In the genomic region with DNA sequence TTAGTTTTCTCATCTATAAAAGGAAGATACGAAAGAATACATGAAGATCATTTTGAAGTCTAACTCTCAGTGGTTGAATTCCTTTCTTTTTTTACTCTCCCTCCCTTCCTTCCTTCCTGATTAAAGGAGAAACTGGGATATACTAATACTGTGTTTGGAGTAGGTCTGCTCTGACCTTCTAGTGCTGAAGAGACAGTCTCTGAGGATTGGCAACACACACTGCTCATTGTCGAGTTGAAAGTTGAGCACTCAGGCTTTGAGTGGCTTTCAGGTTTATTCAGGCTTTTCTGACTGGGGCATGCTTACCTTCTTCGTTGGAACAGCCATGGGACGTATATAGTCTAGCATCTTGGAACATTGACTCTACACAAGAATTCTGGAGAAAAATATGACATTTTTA, we compare ENCODE assay signal across 15 cellular contexts.
DNase-seq lines count a peak whose midpoint lies in the region; ATAC-seq, FAIRE-seq and TF ChIP-seq lines count a peak whose summit lies in the region.
"Had no signal": no experiment of that assay in that cellular context is flagged by ENCODE, and none has a peak within 500 bp of the region (broad histone marks: within the 10 kb centered on the region; RNA-seq: fewer than 3 reads in every experiment).

No MANE protein-coding gene starts in this region.

- no peaks in the 10 kb centered on the region for H3K27me3 ChIP-seq in OCI-LY3 (ENCODE audit: low read depth, low read length)
- H3K27me3 ChIP-seq in endothelial cell of umbilical vein (ENCODE audit: control insufficient read depth in 2 of 2, insufficient read depth in 2 of 2, low read length in 2 of 2) = no peaks in the 10 kb centered on the region
- H3K27me3 ChIP-seq in neuronal stem cell (ENCODE audit: control insufficient read depth in 3 of 3, insufficient read depth in 3 of 3, low read depth in 1 of 3, low read length in 3 of 3) = no peaks in the 10 kb centered on the region
- no peaks in the 10 kb centered on the region for H3K27me3 ChIP-seq in H7 (ENCODE audit: control insufficient read depth, insufficient read depth, low read length)
- H3K27me3 ChIP-seq: gastroesophageal sphincter had no signal

- H4K20me1 ChIP-seq in OCI-LY3 (ENCODE audit: insufficient read depth, low read length) (no peaks in the 10 kb centered on the region), endothelial cell of umbilical vein (replicated peaks; ENCODE audit: control insufficient read depth, extremely low read depth, insufficient read depth, low read length) (no peaks in the 10 kb centered on the region)

- DNase-seq in DMS53 (lab: John Stamatoyannopoulos, UW) (peak; percentile 25), DMS53 treated with DMSO at 0.1 percent for 48 hours (lab: John Stamatoyannopoulos, UW; ENCODE audit: unreplicated experiment) (no peak), endothelial cell of umbilical vein (ENCODE audit: low read depth, low spot score) (no peak), neuronal stem cell (ENCODE audit: low spot score) (no peak), H7 (no peak), superior temporal gyrus (ENCODE audit: extremely low spot score) (no peak)
- DNase-seq: COR-L47, natural killer cell, NCI-H1105, NCI-H524 treated with DMSO at 0.1 percent for 48 hours, posterior cingulate gyrus had no signal

- no peak overlapping the region for H3K18ac ChIP-seq in neuronal stem cell (ENCODE audit: low read length)

- CTCF ChIA-PET in endothelial cell of umbilical vein (lab: Charles Lee) = interaction anchor here (0.8 to 2.6 kb wide), 57 partner anchors 8 to 1344 kb away, joined by 3 to 77 read pairs (median 5); no protein-coding TSS in a partner anchor

- WGBS in neuronal stem cell (ENCODE audit: extremely low coverage in 2 of 2, insufficient read length in 2 of 2, insufficient replicate concordance in 1 of 2), 2 donors = no CpG with 5 or more reads among the region's 4 CpGs

- POLR2A ChIA-PET in endothelial cell of umbilical vein (lab: Charles Lee) = no interaction called here

- no peak overlapping the region for H3K4me2 ChIP-seq in OCI-LY3 (ENCODE audit: low read length)
- H3K4me2 ChIP-seq in endothelial cell of umbilical vein (ENCODE audit: insufficient read depth, low read length) = peak overlapping the region; percentile 6
- no peak overlapping the region for H3K4me2 ChIP-seq in neuronal stem cell (ENCODE audit: insufficient read depth, low read length, poor library complexity, severe bottlenecking)

- H3K36me3 ChIP-seq in OCI-LY3 (replicated peaks; ENCODE audit: low read depth, low read length) (peaks cover 4% of the 10 kb centered on the region), endothelial cell of umbilical vein (ENCODE audit: control insufficient read depth in 2 of 2, extremely low read depth in 1 of 2, insufficient read depth in 2 of 2, low read length in 2 of 2) (no peaks in the 10 kb centered on the region), neuronal stem cell (replicated peaks in 1 of 2; ENCODE audit: control insufficient read depth in 2 of 2, insufficient read depth in 2 of 2, low read length in 2 of 2) (no peaks in the 10 kb centered on the region), H7 (replicated peaks; ENCODE audit: control insufficient read depth, insufficient read depth, low read length) (no peaks in the 10 kb centered on the region)
- H3K36me3 ChIP-seq: gastroesophageal sphincter had no signal

- no TSS peak for BruUV-seq in endothelial cell of umbilical vein (replicated peaks; lab: Mats Ljungman, UMichigan)

- peaks cover 8% of the 10 kb centered on the region; the same call in 1 of the 2 replicates for H3K4me1 ChIP-seq in OCI-LY3 (ENCODE audit: low read length)
- H3K4me1 ChIP-seq in endothelial cell of umbilical vein (ENCODE audit: control insufficient read depth, extremely low read depth, insufficient read depth, low read length) = peaks cover 9% of the 10 kb centered on the region
- H3K4me1 ChIP-seq in neuronal stem cell (ENCODE audit: control insufficient read depth in 2 of 2, insufficient read depth in 1 of 2, low read depth in 1 of 2, low read length in 2 of 2) = peaks cover 8 to 10% of the 10 kb centered on the region in 2 donors
- H3K4me1 ChIP-seq: gastroesophageal sphincter had no signal

- H2BK12ac ChIP-seq in neuronal stem cell (ENCODE audit: low read length) = no peak overlapping the region

- H4K8ac ChIP-seq in neuronal stem cell (ENCODE audit: low read depth, low read length) = no peak overlapping the region

- H2AK5ac ChIP-seq in neuronal stem cell (ENCODE audit: low read depth, low read length) = no peak overlapping the region

- no peak for FAIRE-seq in endothelial cell of umbilical vein (lab: Jason Lieb, UNC)

- H3K4me3 ChIP-seq in OCI-LY3 (ENCODE audit: low read length) = no peak overlapping the region
- no peak overlapping the region for H3K4me3 ChIP-seq in endothelial cell of umbilical vein (replicated peaks in 1 of 3; ENCODE audit: insufficient read depth in 1 of 3, low read depth in 1 of 3, low read length in 3 of 3)
- H3K4me3 ChIP-seq in neuronal stem cell (ENCODE audit: low read length in 2 of 2) = no peak overlapping the region
- no peak overlapping the region for H3K4me3 ChIP-seq in H7 (ENCODE audit: insufficient read depth, low read depth, low read length)
- H3K4me3 ChIP-seq: gastroesophageal sphincter had no signal

- H2AFZ ChIP-seq in OCI-LY3 (ENCODE audit: low read depth, low read length) = peak overlapping the region; percentile 40; the same call in 1 of the 2 replicates
- H2AFZ ChIP-seq in endothelial cell of umbilical vein (ENCODE audit: low read depth, low read length) = peak overlapping the region; percentile 58
- H2AFZ ChIP-seq in neuronal stem cell (ENCODE audit: low read length) = peak overlapping the region; percentile 60

- no peak overlapping the region for H2BK5ac ChIP-seq in neuronal stem cell (ENCODE audit: low read length)

- no peak for ATAC-seq in HG02642 (IDR thresholded peaks at IDR 0.05; ENCODE audit: poor library complexity, unreplicated experiment)
- ATAC-seq: gastroesophageal sphincter, natural killer cell had no signal

- no peaks in the 10 kb centered on the region for H3K79me2 ChIP-seq in OCI-LY3 (ENCODE audit: low read length)
- no peaks in the 10 kb centered on the region for H3K79me2 ChIP-seq in endothelial cell of umbilical vein (ENCODE audit: control insufficient read depth, insufficient read depth, low read length)

- H3K9ac ChIP-seq in OCI-LY3 (ENCODE audit: low read length) (no peak overlapping the region), endothelial cell of umbilical vein (replicated peaks; ENCODE audit: extremely low read depth, insufficient read depth, low read length) (no peak overlapping the region), neuronal stem cell (ENCODE audit: low read depth, low read length, poor library complexity) (no peak overlapping the region)

- H3K9me1 ChIP-seq in endothelial cell of umbilical vein (replicated peaks; ENCODE audit: control insufficient read depth, extremely low read depth, insufficient read depth, low read length) = no peaks in the 10 kb centered on the region

- H2BK15ac ChIP-seq in neuronal stem cell (ENCODE audit: low read length) = no peak overlapping the region

- no peak overlapping the region for H3K23ac ChIP-seq in neuronal stem cell (ENCODE audit: low read depth, low read length, poor library complexity)

- H2BK120ac ChIP-seq in neuronal stem cell (ENCODE audit: low read depth, low read length) = no peak overlapping the region

- no peak overlapping the region for H3K4ac ChIP-seq in neuronal stem cell (ENCODE audit: low read length)

- intact Hi-C loops in endothelial cell of umbilical vein (cut with micrococcal nuclease) = loop anchor here (1.0 kb wide), 1 partner anchor 41 kb away; no protein-coding TSS in a partner anchor

- no peaks in the 10 kb centered on the region for H3K79me1 ChIP-seq in neuronal stem cell (ENCODE audit: low read depth, low read length)

- TF ChIP-seq POLR2A in endothelial cell of umbilical vein (IDR thresholded peaks at IDR 0.05; ENCODE audit: low read depth, low read length) = no peak

- H3K27ac ChIP-seq in OCI-LY3 (ENCODE audit: low read length) (no peak overlapping the region), endothelial cell of umbilical vein (ENCODE audit: insufficient read depth, low read depth, low read length) (no peak overlapping the region), neuronal stem cell (replicated peaks; ENCODE audit: low read length) (no peak overlapping the region)
- H3K27ac ChIP-seq: 22Rv1, gastroesophageal sphincter had no signal

- H4K91ac ChIP-seq in neuronal stem cell (ENCODE audit: low read depth, low read length, poor library complexity) = no peak overlapping the region

- no peak overlapping the region for H3K14ac ChIP-seq in neuronal stem cell (ENCODE audit: low read length)

- dilution Hi-C loops in endothelial cell of umbilical vein (cut with MboI; ENCODE audit: extremely low pct_ligation_motif_present, low sequenced_read_pairs) = no loop called here

- no peak for TF ChIP-seq CTCF in OCI-LY3 (IDR thresholded peaks at IDR 0.05; ENCODE audit: low read depth, low read length)
- no peak for TF ChIP-seq CTCF in endothelial cell of umbilical vein (IDR thresholded peaks at IDR 0.05; ENCODE audit: extremely low read depth in 1 of 2, insufficient read depth in 1 of 2, low read depth in 1 of 2, low read length in 2 of 2)

- H3K9me3 ChIP-seq in OCI-LY3 (ENCODE audit: insufficient read depth, low read length) (no peaks in the 10 kb centered on the region), endothelial cell of umbilical vein (replicated peaks; ENCODE audit: control insufficient read depth, insufficient read depth, low read length) (no peaks in the 10 kb centered on the region), neuronal stem cell (replicated peaks in 1 of 2; ENCODE audit: control insufficient read depth in 2 of 2, insufficient read depth in 1 of 2, low read depth in 1 of 2, low read length in 2 of 2) (no peaks in the 10 kb centered on the region)
- H3K9me3 ChIP-seq: gastroesophageal sphincter had no signal

TF ChIP-seq in endothelial cell of umbilical vein, 7 proteins besides CTCF, POLR2A, EP300 and RAD21:
- TF ChIP-seq JUN (IDR thresholded peaks at IDR 0.05; ENCODE audit: borderline replicate concordance, insufficient read depth, insufficient read length, low read depth) (no peak), GATA2 (IDR thresholded peaks at IDR 0.05; ENCODE audit: insufficient read depth, insufficient read length, low read depth, low read length) (no peak), POLR2AphosphoS5 (IDR thresholded peaks at IDR 0.05; ENCODE audit: insufficient read depth, low read depth, low read length) (no peak), MYC (IDR thresholded peaks at IDR 0.05; ENCODE audit: low read depth, low read length) (no peak), EZH2 (IDR thresholded peaks at IDR 0.05; ENCODE audit: borderline replicate concordance, low read depth, low read length, severe bottlenecking) (no peak), FOS (IDR thresholded peaks at IDR 0.05; ENCODE audit: borderline replicate concordance, insufficient read depth, low read length) (no peak)
- TF ChIP-seq, protein P1, sequence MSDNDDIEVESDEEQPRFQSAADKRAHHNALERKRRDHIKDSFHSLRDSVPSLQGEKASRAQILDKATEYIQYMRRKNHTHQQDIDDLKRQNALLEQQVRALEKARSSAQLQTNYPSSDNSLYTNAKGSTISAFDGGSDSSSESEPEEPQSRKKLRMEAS (IDR thresholded peaks at IDR 0.05; ENCODE audit: insufficient read depth, insufficient read length) = no peak
